In the genomic region with DNA sequence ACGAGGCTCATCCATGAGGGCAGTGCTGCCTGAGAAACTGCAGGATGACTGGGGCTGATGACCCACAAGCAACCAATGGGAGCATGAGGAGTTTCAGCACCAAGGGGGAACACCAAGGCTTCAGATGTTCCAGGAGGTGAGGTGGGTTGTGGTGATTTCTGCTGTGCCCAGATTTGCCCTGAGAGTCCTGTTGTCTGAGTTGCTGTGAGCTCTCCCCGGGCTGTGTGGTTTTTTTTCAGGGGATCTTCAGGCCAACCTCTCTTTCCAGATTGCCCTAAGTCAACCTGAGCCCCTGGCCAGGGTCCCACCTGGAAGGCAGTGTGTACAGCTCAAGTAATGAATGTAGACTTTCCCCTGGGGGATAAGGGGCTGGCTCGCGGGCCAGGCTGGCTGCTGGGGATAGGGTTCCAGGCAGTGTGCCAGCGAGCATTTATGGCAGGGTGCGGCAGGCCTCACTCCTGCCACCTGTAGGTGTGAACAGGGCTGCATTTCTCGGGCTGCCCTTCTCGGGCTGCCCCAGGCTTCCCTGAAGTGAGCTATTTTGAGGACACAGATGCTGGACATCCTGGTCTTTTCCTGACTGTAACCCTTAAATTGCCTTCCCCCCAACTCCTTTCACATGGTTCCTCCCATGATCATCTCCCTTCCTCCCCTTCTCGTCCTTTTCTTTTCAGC, we compare ENCODE assay signal across 1 cellular context.
TF ChIP-seq lines count a peak whose summit lies in the region.

No MANE protein-coding gene starts in this region.

TF ChIP-seq in HCT116, 20 proteins besides CTCF, POLR2A, EP300 and RAD21 (continued from another document):
- TF ChIP-seq ZBTB33 (IDR thresholded peaks at IDR 0.05; ENCODE audit: extremely low read depth, insufficient replicate concordance, low read length) (no peak), FOSL1 (IDR thresholded peaks at IDR 0.05; ENCODE audit: low read depth) (no peak)
TF ChIP-seq in HCT116: peak in this region for 0.
